Comparison of ENCODE assay signal across 10 cellular contexts in genomic region chrX:40011483-40012038, GRCh38.
DNase-seq lines count a peak whose midpoint lies in the region; ATAC-seq and TF ChIP-seq lines count a peak whose summit lies in the region.
"Had no signal": no experiment of that assay in that cellular context is flagged by ENCODE, and none has a peak within 500 bp of the region (broad histone marks: within the 10 kb centered on the region; RNA-seq: fewer than 3 reads in every experiment).

No MANE protein-coding gene starts in this region.

- ATAC-seq in lower lobe of right lung (no peak), GM21515 (IDR thresholded peaks at IDR 0.05; ENCODE audit: unreplicated experiment) (no peak)
- ATAC-seq in stimulated activated memory B cell treated with anti-CD40 and anti-IgM and Interleukin-4, amounts not matched to agents 10 μg/mL and 1 μg/mL and 100 μg/mL, for 72 hours = no peak

- no peaks in the 10 kb centered on the region for H3K36me3 ChIP-seq in HEK293 (ENCODE audit: control insufficient read depth in 2 of 2, insufficient read depth in 1 of 2, low read length in 2 of 2)
- no peaks in the 10 kb centered on the region for H3K36me3 ChIP-seq in lower lobe of right lung

- H3K27ac Mint-ChIP-seq in stimulated activated memory B cell treated with anti-CD40 and anti-IgM and Interleukin-4, amounts not matched to agents 10 μg/mL and 1 μg/mL and 100 μg/mL, for 72 hours = peak overlapping the region; percentile 83

- H3K27ac ChIP-seq in HEK293 (ENCODE audit: extremely low read depth, low read depth, low read length) = no peak overlapping the region
- peak overlapping the region; percentile 98 for H3K27ac ChIP-seq in VCaP
- H3K27ac ChIP-seq in lower lobe of right lung = peak overlapping the region; percentile 88

- H3K36me3 Mint-ChIP-seq in stimulated activated memory B cell treated with anti-CD40 and anti-IgM and Interleukin-4, amounts not matched to agents 10 μg/mL and 1 μg/mL and 100 μg/mL, for 72 hours = no peaks in the 10 kb centered on the region

- H3K4me3 ChIP-seq in HEK293 (ENCODE audit: low read depth, low read length) (no peak overlapping the region), lower lobe of right lung (no peak overlapping the region)

- H3K4me1 Mint-ChIP-seq in stimulated activated memory B cell treated with anti-CD40 and anti-IgM and Interleukin-4, amounts not matched to agents 10 μg/mL and 1 μg/mL and 100 μg/mL, for 72 hours = peaks cover 39% of the 10 kb centered on the region

- no peak for DNase-seq in lower lobe of right lung
- DNase-seq in superior temporal gyrus (ENCODE audit: extremely low spot score) = no peak
- no peak for DNase-seq in NCI-H2029 treated with DMSO at 0.1 percent for 48 hours (lab: John Stamatoyannopoulos, UW)
- DNase-seq: activated gamma-delta T cell treated with Interleukin-2 at 50 U/mL for 16 hours, occipital lobe, OCI-M1 had no signal

- intact Hi-C loops in lower lobe of right lung (cut with DNase I) = no loop called here

- H3K4me3 Mint-ChIP-seq in stimulated activated memory B cell treated with anti-CD40 and anti-IgM and Interleukin-4, amounts not matched to agents 10 μg/mL and 1 μg/mL and 100 μg/mL, for 72 hours = no peak overlapping the region

- CTCF ChIA-PET in HEK293 (lab: Yijun Ruan, JAX) = no interaction called here

- TF ChIP-seq CTCF in HEK293 (tag by site-specific recombination; IDR thresholded peaks at IDR 0.05) (no peak), VCaP (conservative IDR thresholded peaks at IDR 0.05) (no peak), lower lobe of right lung (IDR thresholded peaks at IDR 0.05) (no peak)

- H3K9me3 Mint-ChIP-seq in stimulated activated memory B cell treated with anti-CD40 and anti-IgM and Interleukin-4, amounts not matched to agents 10 μg/mL and 1 μg/mL and 100 μg/mL, for 72 hours = no peaks in the 10 kb centered on the region

- POLR2A ChIA-PET in HEK293 (lab: Yijun Ruan, JAX) = no interaction called here

- H3K4me1 ChIP-seq in HEK293 (ENCODE audit: control insufficient read depth, insufficient read depth, low read length) (no peaks in the 10 kb centered on the region; the same call in 1 of the 2 replicates), lower lobe of right lung (peaks cover 7% of the 10 kb centered on the region)

- H3K9me3 ChIP-seq in HEK293 (ENCODE audit: control insufficient read depth, insufficient read depth, low read depth, low read length) = no peaks in the 10 kb centered on the region
- no peaks in the 10 kb centered on the region for H3K9me3 ChIP-seq in lower lobe of right lung

- H3K27me3 Mint-ChIP-seq in stimulated activated memory B cell treated with anti-CD40 and anti-IgM and Interleukin-4, amounts not matched to agents 10 μg/mL and 1 μg/mL and 100 μg/mL, for 72 hours = peaks cover 31% of the 10 kb centered on the region

- no peaks in the 10 kb centered on the region for H3K27me3 ChIP-seq in lower lobe of right lung (ENCODE audit: low read depth)

TF ChIP-seq in HEK293, 187 proteins besides CTCF, POLR2A, EP300 and RAD21:
- TF ChIP-seq ZNF132 (tag by site-specific recombination; IDR thresholded peaks at IDR 0.05; ENCODE audit: borderline replicate concordance) = no peak
- TF ChIP-seq MEIS1 (CRISPR knock-in tag; IDR thresholded peaks at IDR 0.05; ENCODE audit: borderline replicate concordance) = no peak
- TF ChIP-seq ZNF768 (tag by site-specific recombination; IDR thresholded peaks at IDR 0.05) = 0 out of 2 replicates have a peak, but pooled peaks have one; percentile 49
TF ChIP-seq in HEK293: peak in this region for 1.
